In the genomic region with DNA sequence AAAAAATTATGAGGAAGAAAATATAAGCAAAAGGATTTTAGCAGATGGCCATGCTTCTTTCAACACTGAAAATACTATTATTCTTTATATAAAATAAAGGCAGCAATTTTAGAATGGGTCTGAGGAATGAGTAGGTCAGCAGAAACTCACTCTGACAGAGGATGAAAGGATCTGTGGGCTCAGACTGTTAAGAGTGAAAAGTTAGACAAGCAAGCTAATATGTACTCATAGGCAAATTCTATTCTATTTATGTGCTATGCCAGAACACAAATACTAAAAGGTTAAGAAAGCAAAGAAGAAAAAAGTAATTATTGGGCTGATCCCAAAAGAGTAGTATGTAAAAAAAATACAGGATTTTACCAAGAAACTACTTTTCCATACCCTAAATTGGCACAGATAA, we compare ENCODE assay signal across 20 cellular contexts. TPM values are rescaled to one million over a fixed set of nuclear protein-coding genes. Genes with fewer than 3 reads are reported as not detected.
A peak's percentile ranks its signal among the peaks of the same experiment; 100 is the strongest.
DNase-seq lines count a peak whose midpoint lies in the region; ATAC-seq and TF ChIP-seq lines count a peak whose summit lies in the region.
"Had no signal": no experiment of that assay in that cellular context is flagged by ENCODE, and none has a peak within 500 bp of the region (broad histone marks: within the 10 kb centered on the region; RNA-seq: fewer than 3 reads in every experiment).

No MANE protein-coding gene starts in this region.

- ATAC-seq in GM18867 (IDR thresholded peaks at IDR 0.05; ENCODE audit: unreplicated experiment) (peak; percentile 49), GM19395 (IDR thresholded peaks at IDR 0.05; ENCODE audit: unreplicated experiment) (peak; percentile 54), HG02678 (IDR thresholded peaks at IDR 0.05; ENCODE audit: unreplicated experiment) (peak; percentile 70), HG03457 (IDR thresholded peaks at IDR 0.05; ENCODE audit: unreplicated experiment) (peak; percentile 66), gastrocnemius medialis (no peak)
- ATAC-seq in stimulated activated naive CD8-positive, alpha-beta T cell treated with anti-CD3 and anti-CD28 coated beads, Interleukin-15, amount 100 ng/mL, for 72 hours = no peak
- ATAC-seq: K562, T-cell had no signal

- H3K27me3 ChIP-seq in gastrocnemius medialis = no peaks in the 10 kb centered on the region
- H3K27me3 ChIP-seq: BLaER1 had no signal

- peaks cover 6 to 28% of the 10 kb centered on the region in 2 donors for H3K9me3 Mint-ChIP-seq in stimulated activated naive CD8-positive, alpha-beta T cell treated with anti-CD3 and anti-CD28 coated beads, Interleukin-15, amount 100 ng/mL, for 72 hours

- no peak overlapping the region for H3K27ac Mint-ChIP-seq in stimulated activated naive CD8-positive, alpha-beta T cell treated with anti-CD3 and anti-CD28 coated beads, Interleukin-15, amount 100 ng/mL, for 72 hours
- H3K27ac Mint-ChIP-seq: CD8-positive, alpha-beta memory T cell; HFFc6; T-cell had no signal

- no peaks in the 10 kb centered on the region for H3K27me3 Mint-ChIP-seq in stimulated activated naive CD8-positive, alpha-beta T cell treated with anti-CD3 and anti-CD28 coated beads, Interleukin-15, amount 100 ng/mL, for 72 hours
- H3K27me3 Mint-ChIP-seq: CD8-positive, alpha-beta memory T cell; T-cell had no signal

- no peak overlapping the region for H3K4me3 Mint-ChIP-seq in stimulated activated naive CD8-positive, alpha-beta T cell treated with anti-CD3 and anti-CD28 coated beads, Interleukin-15, amount 100 ng/mL, for 72 hours
- H3K4me3 Mint-ChIP-seq: CD8-positive, alpha-beta memory T cell; HFFc6; T-cell had no signal

- in situ Hi-C loops in gastrocnemius medialis (cut with MboI; ENCODE audit: low sequenced_read_pairs in 4 of 4) = loop anchor here in 3 of 4 donors (25.0 kb wide), 2 partner anchors 195 to 420 kb away; partner anchors contain the start of genes DCAF16 (in 2 of the 3), LAP3 (in 2 of the 3) and NCAPG (in 2 of the 3)

- no peak overlapping the region for H3K4me3 ChIP-seq in gastrocnemius medialis
- H3K4me3 ChIP-seq: BLaER1, K562 had no signal

- DNase-seq in NCI-H82 (lab: John Stamatoyannopoulos, UW) (no peak), midbrain (lab: John Stamatoyannopoulos, UW) (no peak), gastrocnemius medialis (no peak)
- no peak for DNase-seq in stimulated activated naive CD8-positive, alpha-beta T cell treated with anti-CD3 and anti-CD28 coated beads, Interleukin-15, amount 100 ng/mL, for 72 hours
- DNase-seq: CD8-positive, alpha-beta memory T cell; DMS79; HFFc6; NCI-H1436; NCI-H2029 treated with DMSO at 0.1 percent for 48 hours; NCI-H510A treated with DMSO at 0.1 percent for 48 hours; SHP77; SK-N-SH; T-cell; T-helper 9 cell had no signal

- intact Hi-C loops in gastrocnemius medialis (cut with DNase I; ENCODE audit: low total_unique reads) = no loop called here

- peaks cover 20% of the 10 kb centered on the region for H3K4me1 Mint-ChIP-seq in stimulated activated naive CD8-positive, alpha-beta T cell treated with anti-CD3 and anti-CD28 coated beads, Interleukin-15, amount 100 ng/mL, for 72 hours

- TF ChIP-seq POLR2A in gastrocnemius medialis (IDR thresholded peaks at IDR 0.05) = no peak

- H3K27ac ChIP-seq in gastrocnemius medialis = no peak overlapping the region
- H3K27ac ChIP-seq: BLaER1 had no signal

- H3K36me3 ChIP-seq in gastrocnemius medialis = no peaks in the 10 kb centered on the region

- no peaks in the 10 kb centered on the region for H3K9me3 ChIP-seq in gastrocnemius medialis
- H3K9me3 ChIP-seq: SK-N-SH had no signal

- H3K4me1 ChIP-seq in gastrocnemius medialis = peaks cover 26 to 28% of the 10 kb centered on the region in 2 donors
- H3K4me1 ChIP-seq: BLaER1 had no signal

- no peak for TF ChIP-seq CTCF in gastrocnemius medialis (IDR thresholded peaks at IDR 0.05 in 4 of 5, conservative IDR thresholded peaks at IDR 0.05 in 1 of 5)

RNA-seq across cellular contexts. Expression of gene LCORL, which starts 13.9 kb away (rescaled TPM):
- 10 to 100 TPM; 12.8 to 34.7 (median 26.1) TPM for total RNA-seq in gastrocnemius medialis

Comparison
In these comparisons a context has a peak if more than half of its experiments do, and no peak if none do; other contexts are left out.
1. ATAC-seq: peak in GM18867 (single experiment), GM19395 (single experiment), HG02678 (single experiment) and HG03457 (single experiment); none in stimulated activated naive CD8-positive, alpha-beta T cell treated with anti-CD3 and anti-CD28 coated beads, Interleukin-15, amount 100 ng/mL, for 72 hours (single experiment) and gastrocnemius medialis (0 of 2).